10 cellular contexts compared by ENCODE assay signal in the genomic region with DNA sequence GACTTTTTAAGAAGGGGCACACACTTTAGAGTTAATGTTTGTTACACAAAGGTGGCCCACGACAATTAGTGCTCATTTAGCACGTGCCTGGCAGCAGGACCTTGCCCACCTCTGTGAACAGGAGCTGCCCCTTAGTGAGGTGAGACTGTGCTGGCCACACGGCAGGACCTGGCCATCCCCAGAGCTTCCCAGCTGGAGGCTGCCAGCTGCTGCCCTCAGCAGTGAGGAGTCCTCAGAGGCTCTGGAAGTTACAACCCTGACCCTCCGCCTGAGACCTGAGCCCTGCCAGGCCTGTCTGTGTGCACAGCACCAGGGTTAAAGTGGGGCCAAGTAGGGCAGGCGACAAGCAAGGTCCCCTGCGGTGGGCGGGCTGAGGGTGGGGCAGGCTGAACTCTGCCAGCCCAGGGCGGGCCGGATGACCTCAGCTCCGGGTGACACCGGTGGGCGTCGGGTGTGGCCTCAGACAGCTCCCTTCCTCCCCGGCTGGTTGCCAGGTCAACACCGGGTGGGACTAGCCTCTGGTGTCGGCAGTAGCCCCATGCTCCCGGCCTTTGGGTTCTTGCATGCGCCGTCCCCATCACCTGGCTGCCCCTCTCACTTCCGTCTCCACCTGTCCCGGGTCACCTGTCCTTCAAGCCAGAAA. TPM values are rescaled to one million over a fixed set of nuclear protein-coding genes. Genes with fewer than 3 reads are reported as not detected.
A peak's percentile ranks its signal among the peaks of the same experiment; 100 is the strongest.
DNase-seq lines count a peak whose midpoint lies in the region; FAIRE-seq and TF ChIP-seq lines count a peak whose summit lies in the region.
"Had no signal": no experiment of that assay in that cellular context is flagged by ENCODE, and none has a peak within 500 bp of the region (broad histone marks: within the 10 kb centered on the region; RNA-seq: fewer than 3 reads in every experiment).

No MANE protein-coding gene starts in this region.

- DNase-seq in G401 (ENCODE audit: low spot score) = peak; percentile 21
- no peak for DNase-seq in NT2/D1 (ENCODE audit: low read depth, low spot score)
- peak; percentile 27 for DNase-seq in fibroblast of mammary gland (ENCODE audit: low read depth)
- peak; percentile 38 to 71 (median 63) for DNase-seq in ovary
- no peak for DNase-seq in foreskin melanocyte
- no peak for DNase-seq in H54 (ENCODE audit: insufficient read length, low spot score)
- DNase-seq in stimulated activated CD4-positive, alpha-beta T cell treated with anti-CD3 and anti-CD28 coated beads, Interleukin-4, amount 100 ng/mL, for 24 hours = no peak
- DNase-seq in COR-L47 (lab: John Stamatoyannopoulos, UW) = no peak

- intact Hi-C loops in ovary (cut with DNase I) = loop anchor here in 2 of 4 donors (10.0 kb wide), 1 partner anchor 220 kb away; no protein-coding TSS in a partner anchor

- peak overlapping the region in 1 of 2 donors; percentile 25 for H3K27ac ChIP-seq in ovary

- TF ChIP-seq POLR2A in ovary (IDR thresholded peaks at IDR 0.05) (no peak), H54 (IDR thresholded peaks at IDR 0.05; ENCODE audit: low read depth, low read length) (no peak)

- H3K36me3 ChIP-seq in NT2/D1 (ENCODE audit: insufficient read depth, insufficient read length, low read length) = no peaks in the 10 kb centered on the region
- no peaks in the 10 kb centered on the region for H3K36me3 ChIP-seq in ovary

- peaks cover 22% of the 10 kb centered on the region for H3K4me1 ChIP-seq in NT2/D1 (ENCODE audit: insufficient read depth, insufficient read length)
- peaks cover 3% of the 10 kb centered on the region for H3K4me1 ChIP-seq in ovary (ENCODE audit: insufficient read depth)

- peak overlapping the region; percentile 50 for H3K9ac ChIP-seq in NT2/D1 (ENCODE audit: insufficient read length, low read depth)

- WGBS in ovary, 3 donors = 20 to 22% (median 21%) methylated on average over 21 of the region's 21 CpGs

- in situ Hi-C loops in G401 (cut with HindIII; ENCODE audit: low sequenced_read_pairs) = no loop called here

- FAIRE-seq in H54 (lab: Jason Lieb, UNC) = no peak

- H3K4me3 ChIP-seq in NT2/D1 (ENCODE audit: insufficient read length, low read depth) (peak overlapping the region; percentile 47), fibroblast of mammary gland (ENCODE audit: control insufficient read depth, low read depth, low read length) (peak overlapping the region; percentile 37), ovary (no peak overlapping the region)

- H3K9me3 ChIP-seq in NT2/D1 (ENCODE audit: insufficient read depth, low read length) (no peaks in the 10 kb centered on the region), ovary (no peaks in the 10 kb centered on the region)

- H3K27me3 ChIP-seq in NT2/D1 (ENCODE audit: insufficient read depth, insufficient read length) = peaks cover 2% of the 10 kb centered on the region
- H3K27me3 ChIP-seq in ovary = no peaks in the 10 kb centered on the region

- TF ChIP-seq EP300 in ovary (IDR thresholded peaks at IDR 0.05) = no peak

- TF ChIP-seq CTCF in fibroblast of mammary gland (conservative IDR thresholded peaks at IDR 0.05; ENCODE audit: control insufficient read depth, insufficient read depth, low read depth, low read length) (no peak), ovary (IDR thresholded peaks at IDR 0.05) (no peak)

RNA-seq across cellular contexts. Expression of gene LBHD2, which starts 9.2 kb away (rescaled TPM):
- total RNA-seq in G401 (2014; rRNA removed; shearing (Covaris generic)) = not detected in 2 replicates
- under 1 TPM in 1 of 7 donors, not detected in 6; 0.47 TPM for total RNA-seq in ovary
- polyA plus RNA-seq in ovary = not detected
- total RNA-seq: lung microvascular endothelial cell, M059J had no signal

RNA-seq across cellular contexts. Expression of gene CDC42BPB, which starts 17.5 kb away (rescaled TPM):
- 17.0 and 21.6 TPM in 2 replicates for total RNA-seq in G401 (2014; rRNA removed; shearing (Covaris generic))
- total RNA-seq in ovary = 100 to 1,000 TPM in 2 of 7 donors, 10 to 100 TPM in 5; 55.7 to 103 (median 82.5) TPM
- 10 to 100 TPM; 50.0 to 54.1 TPM for polyA plus RNA-seq in ovary

RNA-seq across cellular contexts. Expression of gene EXOC3L4, which starts 19.7 kb away (rescaled TPM):
- 0.86 and 1.6 TPM in 2 replicates for total RNA-seq in G401 (2014; rRNA removed; shearing (Covaris generic))
- total RNA-seq in ovary = 1 to 10 TPM in 3 of 7 donors, under 1 TPM in 2, not detected in 2; 0.33 to 1.2 (median 1.1) TPM
- under 1 TPM in 1 of 2 donors, not detected in 1; 0.62 TPM for polyA plus RNA-seq in ovary
- total RNA-seq: lung microvascular endothelial cell, M059J had no signal

RNA-seq across cellular contexts. Expression of gene TNFAIP2, which starts 48.4 kb away (rescaled TPM):
- total RNA-seq in G401 (2014; rRNA removed; shearing (Covaris generic)) = 4.5 and 26.1 TPM in 2 replicates
- total RNA-seq in ovary = 100 to 1,000 TPM in 1 of 7 donors, 10 to 100 TPM in 4, 1 to 10 TPM in 2; 7.1 to 258 (median 28.1) TPM
- 10 to 100 TPM; 18.7 to 27.4 TPM for polyA plus RNA-seq in ovary

Comparison
In these comparisons a context has a peak if more than half of its experiments do, and no peak if none do; other contexts are left out.
1. DNase-seq: peak in G401 (single experiment), fibroblast of mammary gland (single experiment) and ovary (5 of 5); none in NT2/D1 (single experiment), foreskin melanocyte (single experiment), H54 (single experiment), stimulated activated CD4-positive, alpha-beta T cell treated with anti-CD3 and anti-CD28 coated beads, Interleukin-4, amount 100 ng/mL, for 24 hours (single experiment) and COR-L47 (single experiment).